8 cellular contexts compared by ENCODE assay signal in genomic region chr5:1737790-1738405, GRCh38.
DNase-seq lines count a peak whose midpoint lies in the region; ATAC-seq and TF ChIP-seq lines count a peak whose summit lies in the region.

No MANE protein-coding gene starts in this region.

- peak; percentile 48 for DNase-seq in DND-41
- peak; percentile 29 for DNase-seq in activated T-cell treated with anti-CD3 and anti-CD28 coated beads, Interleukin-2, amount 50 U/mL, for 1 hour
- DNase-seq in glutamatergic neuron = no peak
- peak; percentile 19 for DNase-seq in stimulated activated CD8-positive, alpha-beta memory T cell treated with anti-CD3 and anti-CD28 coated beads, Interleukin-12 subunit alpha, Interleukin-12 subunit beta, amount 100 ng/mL, for 1 hour (ENCODE audit: low read depth)
- DNase-seq in NCI-H1092 treated with DMSO at 0.1 percent for 48 hours (lab: John Stamatoyannopoulos, UW) = no peak
- DNase-seq in cerebellar nuclear complex (lab: John Stamatoyannopoulos, UW) = no peak

- H3K9ac ChIP-seq in DND-41 (ENCODE audit: low read depth, low read length) = no peak overlapping the region
- no peak overlapping the region for H3K9ac ChIP-seq in Loucy (ENCODE audit: low read depth, low read length, poor library complexity, severe bottlenecking)

- H3K4me1 Mint-ChIP-seq in glutamatergic neuron (ENCODE audit: low read depth, unreplicated experiment) = no peaks in the 10 kb centered on the region

- TF ChIP-seq CTCF in DND-41 (IDR thresholded peaks at IDR 0.05; ENCODE audit: borderline replicate concordance, extremely low read depth, low read length, poor library complexity, severe bottlenecking) = peak; percentile 74
- TF ChIP-seq CTCF in Loucy (conservative IDR thresholded peaks at IDR 0.05; ENCODE audit: low read length) = peak; percentile 81
- peak; percentile 70 for TF ChIP-seq CTCF in glutamatergic neuron (IDR thresholded peaks at IDR 0.05; ENCODE audit: partially characterized antibody, unreplicated experiment)

- no peak overlapping the region for H3K4me3 ChIP-seq in DND-41 (ENCODE audit: low read depth in 1 of 2, low read length in 2 of 2)
- no peak overlapping the region for H3K4me3 ChIP-seq in Loucy (ENCODE audit: low read length, poor library complexity, severe bottlenecking)

- no peaks in the 10 kb centered on the region for H4K20me1 ChIP-seq in DND-41 (ENCODE audit: insufficient read depth, low read length)
- H4K20me1 ChIP-seq in Loucy (ENCODE audit: insufficient read depth, low read length, poor library complexity, severe bottlenecking) = no peaks in the 10 kb centered on the region

- peak; percentile 85 for ATAC-seq in DND-41 (ENCODE audit: insufficient read depth, low read depth)
- ATAC-seq in GM21367 (IDR thresholded peaks at IDR 0.05; ENCODE audit: unreplicated experiment) = peak; percentile 77

- H3K4me2 ChIP-seq in DND-41 (ENCODE audit: insufficient read depth, low read length) (no peak overlapping the region), Loucy (ENCODE audit: low read depth, low read length, poor library complexity, severe bottlenecking) (no peak overlapping the region)

- H2AFZ ChIP-seq in DND-41 (ENCODE audit: low read depth, low read length) (no peak overlapping the region), Loucy (ENCODE audit: low read length) (no peak overlapping the region)

- peaks cover 3% of the 10 kb centered on the region for H3K9me3 Mint-ChIP-seq in glutamatergic neuron (ENCODE audit: unreplicated experiment)

- no peaks in the 10 kb centered on the region for H3F3A ChIP-seq in Loucy (ENCODE audit: low read depth)

- H3K9me3 ChIP-seq in DND-41 (ENCODE audit: insufficient read depth, low read length, severe bottlenecking) (no peaks in the 10 kb centered on the region), Loucy (ENCODE audit: insufficient read depth, low read depth, low read length) (peaks cover 11% of the 10 kb centered on the region; the same call in 1 of the 2 replicates)

- H3K27me3 Mint-ChIP-seq in glutamatergic neuron (ENCODE audit: unreplicated experiment) = peaks cover 3% of the 10 kb centered on the region

- H3K27me3 ChIP-seq in DND-41 (ENCODE audit: insufficient read depth, low read length, poor library complexity) (peaks cover 2% of the 10 kb centered on the region), Loucy (ENCODE audit: insufficient read depth, low read length, poor library complexity, severe bottlenecking) (no peaks in the 10 kb centered on the region)

- H3K36me3 ChIP-seq in DND-41 (ENCODE audit: insufficient read depth, low read length) = no peaks in the 10 kb centered on the region
- H3K36me3 ChIP-seq in Loucy (ENCODE audit: insufficient read depth, low read length) = no peaks in the 10 kb centered on the region

- H3K36me3 Mint-ChIP-seq in glutamatergic neuron (ENCODE audit: unreplicated experiment) = peaks cover 11% of the 10 kb centered on the region

- H3K9me2 ChIP-seq in Loucy (replicated peaks; ENCODE audit: low read depth, low read length) = no peaks in the 10 kb centered on the region

- H3K79me2 ChIP-seq in DND-41 (ENCODE audit: insufficient read depth, low read length) = no peaks in the 10 kb centered on the region
- no peaks in the 10 kb centered on the region for H3K79me2 ChIP-seq in Loucy (ENCODE audit: insufficient read depth, low read length)

- no peak overlapping the region for H3K27ac Mint-ChIP-seq in glutamatergic neuron (ENCODE audit: unreplicated experiment)

- no peaks in the 10 kb centered on the region for H3K4me1 ChIP-seq in DND-41 (ENCODE audit: insufficient read depth, low read length)
- no peaks in the 10 kb centered on the region for H3K4me1 ChIP-seq in Loucy (ENCODE audit: insufficient read depth, low read length, poor library complexity, severe bottlenecking)

- H3K27ac ChIP-seq in DND-41 (ENCODE audit: low read length) = no peak overlapping the region

- H3K4me3 Mint-ChIP-seq in glutamatergic neuron (ENCODE audit: unreplicated experiment) = no peak overlapping the region

Comparison
In these comparisons a context has a peak if more than half of its experiments do, and no peak if none do; other contexts are left out.
1. DNase-seq: peak in DND-41 (single experiment), activated T-cell treated with anti-CD3 and anti-CD28 coated beads, Interleukin-2, amount 50 U/mL, for 1 hour (single experiment) and stimulated activated CD8-positive, alpha-beta memory T cell treated with anti-CD3 and anti-CD28 coated beads, Interleukin-12 subunit alpha, Interleukin-12 subunit beta, amount 100 ng/mL, for 1 hour (single experiment); none in glutamatergic neuron (single experiment), NCI-H1092 treated with DMSO at 0.1 percent for 48 hours (single experiment) and cerebellar nuclear complex (0 of 2).
2. Peak in every context shown above with its lines, with median percentiles within 50 percentile points of each other: CTCF ChIP-seq.